Comparison of ENCODE assay signal across 22 cellular contexts in the genomic region with DNA sequence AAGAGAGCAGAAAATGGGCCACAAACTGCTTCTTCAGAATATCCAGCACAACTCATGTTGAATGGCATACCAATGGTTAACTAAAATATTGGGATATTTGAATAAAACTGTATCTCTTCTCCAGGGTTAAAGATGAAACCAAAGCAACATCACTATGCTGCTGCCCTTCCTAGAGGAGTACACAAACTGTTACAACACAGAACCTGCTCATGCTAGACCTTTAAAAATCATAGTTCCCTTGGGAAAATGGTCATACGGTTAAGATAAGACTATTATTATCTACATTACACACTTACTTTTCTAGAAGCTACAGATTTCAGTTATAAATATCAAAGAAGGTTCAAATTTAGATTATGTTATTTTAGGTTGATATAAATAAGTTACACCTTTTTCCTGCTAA.
DNase-seq lines count a peak whose midpoint lies in the region; ATAC-seq, FAIRE-seq and TF ChIP-seq lines count a peak whose summit lies in the region.
"Had no signal": no experiment of that assay in that cellular context is flagged by ENCODE, and none has a peak within 500 bp of the region (broad histone marks: within the 10 kb centered on the region; RNA-seq: fewer than 3 reads in every experiment).

No MANE protein-coding gene starts in this region.

- H3K4me3 ChIP-seq in BLaER1 treated with 17β-estradiol and CSF1 and Interleukin-3, amounts not matched to agents 10 nM and 100 nM, result no peak overlapping the region
- H3K4me3 ChIP-seq in mucosa of descending colon, result no peak overlapping the region
- H3K4me3 ChIP-seq: adrenal gland, spleen had no signal

- no peak overlapping the region; a peak in 1 of 22 replicates for H3K9ac ChIP-seq in BLaER1 treated with 17β-estradiol and CSF1 and Interleukin-3, amounts not matched to agents 10 nM and 100 nM

- DNase-seq in NCI-H526 treated with DMSO at 0.1 percent for 48 hours (lab: John Stamatoyannopoulos, UW) (peak; percentile 57), caudate nucleus (lab: John Stamatoyannopoulos, UW) (no peak), mucosa of descending colon (no peak), GM19239 (ENCODE audit: insufficient read length, low spot score) (no peak), HuH-7 (ENCODE audit: low spot score) (no peak), amygdala (lab: John Stamatoyannopoulos, UW) (no peak)
- DNase-seq in activated CD4-positive, alpha-beta T cell treated with anti-CD3 and anti-CD28 coated beads, Interleukin-2, amount 50 U/mL, for 4 hours, result no peak
- DNase-seq: activated CD4-positive, alpha-beta T cell treated with anti-CD3 and anti-CD28 coated beads for 48 hours; activated effector memory CD4-positive, alpha-beta T cell treated with anti-CD3 and anti-CD28 coated beads, Interleukin-2, amount 50 U/mL, for 16 hours; adrenal gland; CD8-positive, alpha-beta T cell; endodermal cell; foreskin melanocyte; H9; IMR-90; kidney glomerular epithelial cell; mesendoderm; NCI-H2081; spleen had no signal

- FAIRE-seq in GM19239 (lab: Jason Lieb, UNC), result no peak
- FAIRE-seq: RCC 7860, TTC549 had no signal

- H3K27ac ChIP-seq in BLaER1 treated with 17β-estradiol and CSF1 and Interleukin-3, amounts not matched to agents 10 nM and 100 nM, result peak overlapping the region in 1 of 11 experiments; percentile 38; a peak in 1 of 22 replicates
- H3K27ac ChIP-seq in caudate nucleus (ENCODE audit: low read depth, low read length), result peak overlapping the region; percentile 81
- H3K27ac ChIP-seq: adrenal gland, spleen had no signal

- ATAC-seq in mucosa of descending colon, result peak; percentile 47
- ATAC-seq: CD8-positive, alpha-beta T cell had no signal

- peaks cover 10 to 32% (median 24%) of the 10 kb centered on the region in 10 experiments for H3K4me1 ChIP-seq in BLaER1 treated with 17β-estradiol and CSF1 and Interleukin-3, amounts not matched to agents 10 nM and 100 nM
- peaks cover 2% of the 10 kb centered on the region for H3K4me1 ChIP-seq in mucosa of descending colon (ENCODE audit: low read depth)

- no peaks in the 10 kb centered on the region for H3K36me3 ChIP-seq in BLaER1 treated with 17β-estradiol and CSF1 and Interleukin-3, amounts not matched to agents 10 nM and 100 nM
- H3K36me3 ChIP-seq in mucosa of descending colon (ENCODE audit: low read depth), result no peaks in the 10 kb centered on the region
- H3K36me3 ChIP-seq: adrenal gland, spleen had no signal

- H3K9me3 ChIP-seq in BLaER1 treated with 17β-estradiol and CSF1 and Interleukin-3, amounts not matched to agents 10 nM and 100 nM (replicated peaks in 1 of 11), result no peaks in the 10 kb centered on the region
- no peaks in the 10 kb centered on the region for H3K9me3 ChIP-seq in mucosa of descending colon
- H3K9me3 ChIP-seq: adrenal gland, spleen had no signal

- intact Hi-C loops in mucosa of descending colon (cut with DNase I, micrococcal nuclease), result no loop called here

- H3K4me2 ChIP-seq in BLaER1 treated with 17β-estradiol and CSF1 and Interleukin-3, amounts not matched to agents 10 nM and 100 nM, result peak overlapping the region in 10 of 11 experiments; percentile 22 to 76 (median 54); a peak in 14 of 22 replicates

- no peaks in the 10 kb centered on the region for H4K20me1 ChIP-seq in BLaER1 treated with 17β-estradiol and CSF1 and Interleukin-3, amounts not matched to agents 10 nM and 100 nM

- no peak for TF ChIP-seq CTCF in mucosa of descending colon (IDR thresholded peaks at IDR 0.05)

- H3K27me3 ChIP-seq in BLaER1 treated with 17β-estradiol and CSF1 and Interleukin-3, amounts not matched to agents 10 nM and 100 nM, result no peaks in the 10 kb centered on the region
- H3K27me3 ChIP-seq: adrenal gland, spleen had no signal
